21 cellular contexts compared by ENCODE assay signal in genomic region chr4:1090465-1091440, GRCh38. TPM values are rescaled to one million over a fixed set of nuclear protein-coding genes. Genes with fewer than 3 reads are reported as not detected.
DNase-seq lines count a peak whose midpoint lies in the region; ATAC-seq and TF ChIP-seq lines count a peak whose summit lies in the region.
"Had no signal": no experiment of that assay in that cellular context is flagged by ENCODE, and none has a peak within 500 bp of the region (broad histone marks: within the 10 kb centered on the region; RNA-seq: fewer than 3 reads in every experiment).

No MANE protein-coding gene starts in this region.

- H3K23ac ChIP-seq in IMR-90 (ENCODE audit: low read depth, low read length): no peak overlapping the region

- peaks cover 3% of the 10 kb centered on the region for H3K27me3 Mint-ChIP-seq in activated CD4-positive, alpha-beta T cell treated with anti-CD3 and anti-CD28 coated beads for 36 hours
- peaks cover 42% of the 10 kb centered on the region for H3K27me3 Mint-ChIP-seq in stimulated activated memory B cell treated with anti-CD40 and anti-IgM and Interleukin-4, amounts not matched to agents 10 μg/mL and 1 μg/mL and 100 μg/mL, for 72 hours
- peaks cover 6% of the 10 kb centered on the region for H3K27me3 Mint-ChIP-seq in GM23338 (ENCODE audit: insufficient read depth, low read depth, poor library complexity)

- POLR2A ChIA-PET in activated CD4-positive, alpha-beta T cell treated with anti-CD3 and anti-CD28 coated beads for 36 hours (lab: Charles Lee): interaction anchor here (0.6 kb wide), 1 partner anchor 68 kb away, joined by 6 read pairs; no protein-coding TSS in a partner anchor
- POLR2A ChIA-PET in IMR-90 (lab: Charles Lee; ENCODE audit: unreplicated experiment): no interaction called here

- no peak overlapping the region for H3K4me3 Mint-ChIP-seq in activated CD4-positive, alpha-beta T cell treated with anti-CD3 and anti-CD28 coated beads for 36 hours
- H3K4me3 Mint-ChIP-seq in stimulated activated memory B cell treated with anti-CD40 and anti-IgM and Interleukin-4, amounts not matched to agents 10 μg/mL and 1 μg/mL and 100 μg/mL, for 72 hours: no peak overlapping the region
- no peak overlapping the region for H3K4me3 Mint-ChIP-seq in GM23338
- H3K4me3 Mint-ChIP-seq: CD4-positive, alpha-beta T cell; IgD-negative memory B cell had no signal

- no peaks in the 10 kb centered on the region for H3K79me1 ChIP-seq in IMR-90 (ENCODE audit: low read depth in 1 of 2, low read length in 2 of 2)

- H3K9me3 ChIP-seq in IMR-90 (ENCODE audit: control insufficient read depth, insufficient read depth, low read length): peaks cover 8% of the 10 kb centered on the region
- H3K9me3 ChIP-seq in left lung: peaks cover 0 to 8% of the 10 kb centered on the region in 2 donors
- H3K9me3 ChIP-seq: BE2C, HAP-1 had no signal

- no TSS peak for BruUV-seq in IMR-90 (replicated peaks; lab: Mats Ljungman, UMichigan)

- peaks cover 8% of the 10 kb centered on the region for H3K36me3 Mint-ChIP-seq in activated CD4-positive, alpha-beta T cell treated with anti-CD3 and anti-CD28 coated beads for 36 hours (ENCODE audit: low read depth)
- peaks cover 5% of the 10 kb centered on the region for H3K36me3 Mint-ChIP-seq in stimulated activated memory B cell treated with anti-CD40 and anti-IgM and Interleukin-4, amounts not matched to agents 10 μg/mL and 1 μg/mL and 100 μg/mL, for 72 hours
- H3K36me3 Mint-ChIP-seq in GM23338 (ENCODE audit: low read depth): peaks cover 19% of the 10 kb centered on the region

- H2AK9ac ChIP-seq in IMR-90 (replicated peaks; ENCODE audit: low read depth, low read length, poor library complexity): no peak overlapping the region

- H3K27ac ChIP-seq in IMR-90 (ENCODE audit: insufficient read depth, low read length) (no peak overlapping the region), left lung (no peak overlapping the region), GM23338 (ENCODE audit: low read depth) (no peak overlapping the region)

- H2AK5ac ChIP-seq in IMR-90 (ENCODE audit: low read depth, low read length): no peak overlapping the region

- CTCF ChIA-PET in activated CD4-positive, alpha-beta T cell treated with anti-CD3 and anti-CD28 coated beads for 36 hours (lab: Charles Lee): interaction anchor here (0.6 to 1.2 kb wide), 5 partner anchors 11 to 513 kb away, joined by 3 to 4 read pairs (median 3); no protein-coding TSS in a partner anchor
- CTCF ChIA-PET in IMR-90 (lab: Yijun Ruan, JAX): no interaction called here

- no peak overlapping the region for H3K18ac ChIP-seq in IMR-90 (ENCODE audit: low read depth, low read length)

- H3K27ac Mint-ChIP-seq in activated CD4-positive, alpha-beta T cell treated with anti-CD3 and anti-CD28 coated beads for 36 hours: no peak overlapping the region
- no peak overlapping the region for H3K27ac Mint-ChIP-seq in stimulated activated memory B cell treated with anti-CD40 and anti-IgM and Interleukin-4, amounts not matched to agents 10 μg/mL and 1 μg/mL and 100 μg/mL, for 72 hours
- no peak overlapping the region for H3K27ac Mint-ChIP-seq in GM23338
- H3K27ac Mint-ChIP-seq: CD4-positive, alpha-beta T cell; IgD-negative memory B cell had no signal

- intact Hi-C loops in activated CD4-positive, alpha-beta T cell treated with anti-CD3 and anti-CD28 coated beads for 36 hours (cut with DNase I, micrococcal nuclease): no loop called here
- intact Hi-C loops in IMR-90 (cut with micrococcal nuclease) (no loop called here), left lung (cut with DNase I) (no loop called here)

- no peak overlapping the region for H4K5ac ChIP-seq in IMR-90 (ENCODE audit: low read depth, low read length)

- no peak overlapping the region for H2BK5ac ChIP-seq in IMR-90 (ENCODE audit: low read depth, low read length, poor library complexity, severe bottlenecking)

- H3K27me3 ChIP-seq in IMR-90 (ENCODE audit: control insufficient read depth, insufficient read depth, low read length): peaks cover 27% of the 10 kb centered on the region
- H3K27me3 ChIP-seq in left lung: no peaks in the 10 kb centered on the region
- no peaks in the 10 kb centered on the region for H3K27me3 ChIP-seq in GM23338 (ENCODE audit: insufficient read depth)
- H3K27me3 ChIP-seq: BE2C had no signal

- H3K4me2 ChIP-seq in IMR-90 (ENCODE audit: low read depth, low read length) (no peak overlapping the region), GM23338 (no peak overlapping the region)

- H4K20me1 ChIP-seq in IMR-90 (ENCODE audit: insufficient read depth, low read length) (no peaks in the 10 kb centered on the region), GM23338 (replicated peaks; ENCODE audit: insufficient read depth) (no peaks in the 10 kb centered on the region)

- H3K4me3 ChIP-seq in IMR-90 (ENCODE audit: insufficient read depth, low read depth, low read length) (no peak overlapping the region), left lung (no peak overlapping the region), GM23338 (no peak overlapping the region)
- H3K4me3 ChIP-seq: HAP-1 had no signal

- H3K4me1 Mint-ChIP-seq in activated CD4-positive, alpha-beta T cell treated with anti-CD3 and anti-CD28 coated beads for 36 hours: no peaks in the 10 kb centered on the region
- no peaks in the 10 kb centered on the region for H3K4me1 Mint-ChIP-seq in stimulated activated memory B cell treated with anti-CD40 and anti-IgM and Interleukin-4, amounts not matched to agents 10 μg/mL and 1 μg/mL and 100 μg/mL, for 72 hours
- peaks cover 8% of the 10 kb centered on the region; the same call in 2 of the 3 replicates for H3K4me1 Mint-ChIP-seq in GM23338

- no peak overlapping the region for H3K14ac ChIP-seq in IMR-90 (replicated peaks; ENCODE audit: low read depth, low read length)

- no peaks in the 10 kb centered on the region for H3F3A ChIP-seq in GM23338 (replicated peaks; ENCODE audit: low read depth)

- no peak overlapping the region for H4K91ac ChIP-seq in IMR-90 (ENCODE audit: insufficient read depth, low read depth, low read length)

- TF ChIP-seq POLR2A in IMR-90 (IDR thresholded peaks at IDR 0.05; ENCODE audit: low read depth, low read length): no peak

- no peak for TF ChIP-seq RAD21 in IMR-90 (IDR thresholded peaks at IDR 0.05; ENCODE audit: low read length)

- H2BK20ac ChIP-seq in IMR-90 (ENCODE audit: low read depth, low read length): no peak overlapping the region

- H3K79me2 ChIP-seq in GM23338 (replicated peaks; ENCODE audit: insufficient read depth): no peaks in the 10 kb centered on the region

- no peak overlapping the region for H2BK120ac ChIP-seq in IMR-90 (ENCODE audit: low read depth, low read length)

- H3K9me2 ChIP-seq in GM23338 (ENCODE audit: insufficient read depth): no peaks in the 10 kb centered on the region

- no peaks in the 10 kb centered on the region for H3K9me1 ChIP-seq in IMR-90 (ENCODE audit: insufficient read depth, low read length)

- ATAC-seq in activated CD4-positive, alpha-beta T cell treated with anti-CD3 and anti-CD28 coated beads for 36 hours: peak; percentile 51
- ATAC-seq in IMR-90 (ENCODE audit: low read depth) (no peak), left lung (peak; percentile 29), GM23338 (no peak), GM21717 (IDR thresholded peaks at IDR 0.05; ENCODE audit: unreplicated experiment) (no peak)
- peak; percentile 41 for ATAC-seq in stimulated activated memory B cell treated with anti-CD40 and anti-IgM and Interleukin-4, amounts not matched to agents 10 μg/mL and 1 μg/mL and 100 μg/mL, for 72 hours

- H3K4me1 ChIP-seq in IMR-90 (ENCODE audit: control insufficient read depth, insufficient read depth, low read length) (no peaks in the 10 kb centered on the region), left lung (no peaks in the 10 kb centered on the region), GM23338 (ENCODE audit: insufficient read depth) (no peaks in the 10 kb centered on the region)
- H3K4me1 ChIP-seq: BE2C, HAP-1 had no signal

- no peak overlapping the region for H3K9ac ChIP-seq in IMR-90 (ENCODE audit: low read depth, low read length)

- peaks cover 7% of the 10 kb centered on the region for H3K9me3 Mint-ChIP-seq in activated CD4-positive, alpha-beta T cell treated with anti-CD3 and anti-CD28 coated beads for 36 hours (ENCODE audit: low read depth)
- H3K9me3 Mint-ChIP-seq in stimulated activated memory B cell treated with anti-CD40 and anti-IgM and Interleukin-4, amounts not matched to agents 10 μg/mL and 1 μg/mL and 100 μg/mL, for 72 hours: peaks cover 16% of the 10 kb centered on the region
- H3K9me3 Mint-ChIP-seq in GM23338: peaks cover 28% of the 10 kb centered on the region
- H3K9me3 Mint-ChIP-seq: CD4-positive, alpha-beta T cell had no signal

- H4K8ac ChIP-seq in IMR-90 (ENCODE audit: low read depth in 2 of 2, low read length in 2 of 2): no peak overlapping the region

- WGBS in IMR-90 (ENCODE audit: extremely low coverage in 2 of 2, insufficient read length in 1 of 2), 2 experiments: 56% methylated on average over 2 of the region's 10 CpGs; no CpG with 5 or more reads in 1 of the 2 experiments

- no peak overlapping the region for H3K4ac ChIP-seq in IMR-90 (ENCODE audit: low read depth, low read length)

- no peaks in the 10 kb centered on the region for H3K36me3 ChIP-seq in IMR-90 (ENCODE audit: control insufficient read depth, insufficient read depth, low read length)
- H3K36me3 ChIP-seq in left lung: no peaks in the 10 kb centered on the region
- no peaks in the 10 kb centered on the region for H3K36me3 ChIP-seq in GM23338 (ENCODE audit: insufficient read depth)
- H3K36me3 ChIP-seq: BE2C, HAP-1 had no signal

- no peak overlapping the region for H2BK15ac ChIP-seq in IMR-90 (ENCODE audit: low read depth, low read length)

- dilution Hi-C loops in IMR-90 (cut with HindIII; ENCODE audit: low sequenced_read_pairs, unreplicated experiment): no loop called here

- DNase-seq in activated CD4-positive, alpha-beta T cell treated with anti-CD3 and anti-CD28 coated beads for 36 hours: no peak
- no peak for DNase-seq in activated CD4-positive, alpha-beta T cell treated with anti-CD3 and anti-CD28 coated beads, Interleukin-2, amount 50 U/mL, for 1 hour
- DNase-seq in IMR-90 (no peak), left lung (no peak), T-helper 1 cell (no peak), GM23338 (ENCODE audit: low spot score) (no peak)
- DNase-seq: 8988T; BE2C; CD4-positive, alpha-beta T cell; DMS53; Kasumi-1; MM.1S; NCI-H1092 treated with DMSO at 0.1 percent for 48 hours; NCI-H1694 treated with DMSO at 0.1 percent for 48 hours; RPMI8226; SIG-M5 had no signal

- H2AFZ ChIP-seq in IMR-90 (replicated peaks; ENCODE audit: low read length, poor library complexity): peak overlapping the region; percentile 14
- no peak overlapping the region for H2AFZ ChIP-seq in GM23338

- no peak overlapping the region for H3K56ac ChIP-seq in IMR-90 (ENCODE audit: extremely low read depth, insufficient read depth, low read length)

- TF ChIP-seq CTCF in IMR-90 (conservative IDR thresholded peaks at IDR 0.05; ENCODE audit: low read depth, low read length): no peak
- TF ChIP-seq CTCF in left lung (IDR thresholded peaks at IDR 0.05): no peak
- TF ChIP-seq CTCF in GM23338 (conservative IDR thresholded peaks at IDR 0.05; ENCODE audit: low read depth in 2 of 2): no peak

- in situ Hi-C loops in IMR-90 (cut with MboI; ENCODE audit: low sequenced_read_pairs): no loop called here

RNA-seq across cellular contexts. Expression of gene RNF212, which starts 22.6 kb away (rescaled TPM):
- total RNA-seq in activated CD4-positive, alpha-beta T cell treated with anti-CD3 and anti-CD28 coated beads for 36 hours: 1 to 10 TPM; 2.4 to 5.6 TPM
- under 0.01 TPM in 2 replicates for total RNA-seq in IMR-90 (2012; rRNA removed)
- polyA plus RNA-seq in IMR-90 (2012; rRNA removed): 0.46 and 0.51 TPM in 2 replicates
- polyA plus RNA-seq in IMR-90 (2012; cell fraction: cytosol; rRNA removed): 0.08 and 0.35 TPM in 2 replicates
- polyA plus RNA-seq in IMR-90 (2012; cell fraction: nucleus; rRNA removed; ENCODE audit: low replicate concordance): 0.96 and 1.3 TPM in 2 replicates
- total RNA-seq in left lung: 1 to 10 TPM; 7.2 to 9.8 TPM
- total RNA-seq in GM23338 (2014; rRNA removed; shearing (Covaris generic)): 11.8 and 20.6 TPM in 2 replicates
- polyA plus RNA-seq in GM23338 (2016; fragmentation: Nextera tagmentation; extraction: Ambion mirVana): 17.0 and 19.7 TPM in 2 replicates
- total RNA-seq: HT-29 had no signal

Comparison
In these comparisons a context has a peak if more than half of its experiments do, and no peak if none do; other contexts are left out.
1. ATAC-seq: peak in activated CD4-positive, alpha-beta T cell treated with anti-CD3 and anti-CD28 coated beads for 36 hours (single experiment), left lung (single experiment) and stimulated activated memory B cell treated with anti-CD40 and anti-IgM and Interleukin-4, amounts not matched to agents 10 μg/mL and 1 μg/mL and 100 μg/mL, for 72 hours (single experiment); none in IMR-90 (single experiment), GM23338 (single experiment) and GM21717 (single experiment).